2 cellular contexts compared by ENCODE assay signal in the genomic region with DNA sequence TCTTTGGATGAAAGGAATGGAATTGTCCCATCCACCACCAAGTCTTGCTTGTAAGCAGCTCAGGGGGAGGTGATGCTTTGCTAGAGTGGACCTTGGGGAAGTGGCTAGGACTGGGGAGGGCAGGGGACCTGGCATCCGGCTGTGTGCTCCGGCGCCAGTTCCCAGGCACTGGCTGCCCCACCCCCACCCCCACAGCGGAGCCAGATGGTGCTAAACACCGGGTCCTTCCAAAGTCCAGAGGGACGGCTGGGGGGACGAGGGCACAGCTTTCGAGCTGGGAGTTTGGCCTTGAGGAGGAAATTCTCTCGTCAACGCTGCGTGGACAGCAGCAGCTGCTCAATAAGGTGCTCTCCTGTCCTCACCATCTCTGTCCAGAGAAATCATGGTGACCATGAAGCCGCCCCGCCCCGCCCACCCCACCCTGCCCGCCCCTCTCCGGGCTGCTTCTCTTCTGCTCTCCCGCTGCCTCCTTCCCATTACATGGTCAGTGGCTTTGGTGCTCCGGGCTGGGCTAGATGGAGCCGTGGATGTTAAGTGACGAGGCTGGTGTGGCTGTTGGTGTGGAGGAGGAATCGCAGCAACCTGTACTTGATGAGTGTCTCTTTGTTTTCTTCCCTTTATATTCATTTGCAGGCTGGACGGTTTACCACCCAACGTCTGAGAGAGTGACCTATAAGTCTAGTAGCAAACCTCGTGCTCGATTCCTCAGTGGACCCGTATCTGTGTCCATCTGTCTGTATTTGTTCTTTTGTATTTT.
A peak's percentile ranks its signal among the peaks of the same experiment; 100 is the strongest.
TF ChIP-seq lines count a peak whose summit lies in the region.

No MANE protein-coding gene starts in this region.

TF ChIP-seq in H1, 55 proteins besides CTCF, POLR2A, EP300 and RAD21:
- TF ChIP-seq RBBP5 (IDR thresholded peaks at IDR 0.05; ENCODE audit: borderline replicate concordance, low read depth, low read length) (no peak), TBP (IDR thresholded peaks at IDR 0.05; ENCODE audit: low read depth, low read length) (no peak), PHF8 (conservative IDR thresholded peaks at IDR 0.05; ENCODE audit: low read depth, low read length) (no peak), HDAC2 (IDR thresholded peaks at IDR 0.05; ENCODE audit: borderline replicate concordance in 1 of 2, low read depth in 2 of 2, low read length in 2 of 2) (no peak), SUZ12 (IDR thresholded peaks at IDR 0.05; ENCODE audit: low read length) (no peak), SP2 (IDR thresholded peaks at IDR 0.05; ENCODE audit: low read length) (no peak), TAF7 (optimal IDR thresholded peaks at IDR 0.05; ENCODE audit: borderline replicate concordance, low read depth, low read length) (no peak), TAF1 (IDR thresholded peaks at IDR 0.05; ENCODE audit: low read depth, low read length) (no peak), GABPA (IDR thresholded peaks at IDR 0.05; ENCODE audit: borderline replicate concordance, insufficient read depth, low read length) (no peak), TCF12 (IDR thresholded peaks at IDR 0.05; ENCODE audit: low read depth, low read length) (no peak), KDM4A (IDR thresholded peaks at IDR 0.05; ENCODE audit: low read depth, low read length, severe bottlenecking) (no peak), CHD2 (IDR thresholded peaks at IDR 0.05; ENCODE audit: low read length) (no peak), BACH1 (IDR thresholded peaks at IDR 0.05; ENCODE audit: low read length) (no peak), POU5F1 (IDR thresholded peaks at IDR 0.05; ENCODE audit: low read depth, low read length) (no peak), EGR1 (IDR thresholded peaks at IDR 0.05; ENCODE audit: borderline replicate concordance, low read depth, low read length) (no peak), EZH2 (IDR thresholded peaks at IDR 0.05; ENCODE audit: low read depth, low read length, severe bottlenecking) (no peak), SIN3A (conservative IDR thresholded peaks at IDR 0.05 in 1 of 2, IDR thresholded peaks at IDR 0.05 in 1 of 2; ENCODE audit: low read depth in 1 of 2, low read length in 2 of 2) (no peak)
- TF ChIP-seq, protein P1, sequence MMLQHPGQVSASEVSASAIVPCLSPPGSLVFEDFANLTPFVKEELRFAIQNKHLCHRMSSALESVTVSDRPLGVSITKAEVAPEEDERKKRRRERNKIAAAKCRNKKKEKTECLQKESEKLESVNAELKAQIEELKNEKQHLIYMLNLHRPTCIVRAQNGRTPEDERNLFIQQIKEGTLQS (IDR thresholded peaks at IDR 0.05; ENCODE audit: insufficient read depth, low read depth, low read length) = no peak
- TF ChIP-seq, protein P2, sequence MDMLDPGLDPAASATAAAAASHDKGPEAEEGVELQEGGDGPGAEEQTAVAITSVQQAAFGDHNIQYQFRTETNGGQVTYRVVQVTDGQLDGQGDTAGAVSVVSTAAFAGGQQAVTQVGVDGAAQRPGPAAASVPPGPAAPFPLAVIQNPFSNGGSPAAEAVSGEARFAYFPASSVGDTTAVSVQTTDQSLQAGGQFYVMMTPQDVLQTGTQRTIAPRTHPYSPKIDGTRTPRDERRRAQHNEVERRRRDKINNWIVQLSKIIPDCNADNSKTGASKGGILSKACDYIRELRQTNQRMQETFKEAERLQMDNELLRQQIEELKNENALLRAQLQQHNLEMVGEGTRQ (IDR thresholded peaks at IDR 0.05; ENCODE audit: low read length) = no peak
- TF ChIP-seq, protein P3, sequence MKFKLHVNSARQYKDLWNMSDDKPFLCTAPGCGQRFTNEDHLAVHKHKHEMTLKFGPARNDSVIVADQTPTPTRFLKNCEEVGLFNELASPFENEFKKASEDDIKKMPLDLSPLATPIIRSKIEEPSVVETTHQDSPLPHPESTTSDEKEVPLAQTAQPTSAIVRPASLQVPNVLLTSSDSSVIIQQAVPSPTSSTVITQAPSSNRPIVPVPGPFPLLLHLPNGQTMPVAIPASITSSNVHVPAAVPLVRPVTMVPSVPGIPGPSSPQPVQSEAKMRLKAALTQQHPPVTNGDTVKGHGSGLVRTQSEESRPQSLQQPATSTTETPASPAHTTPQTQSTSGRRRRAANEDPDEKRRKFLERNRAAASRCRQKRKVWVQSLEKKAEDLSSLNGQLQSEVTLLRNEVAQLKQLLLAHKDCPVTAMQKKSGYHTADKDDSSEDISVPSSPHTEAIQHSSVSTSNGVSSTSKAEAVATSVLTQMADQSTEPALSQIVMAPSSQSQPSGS (IDR thresholded peaks at IDR 0.05; ENCODE audit: low read length) = no peak

TF ChIP-seq in HepG2, 621 proteins besides CTCF, POLR2A, EP300 and RAD21 (continues in another document):
- TF ChIP-seq, protein P4, sequence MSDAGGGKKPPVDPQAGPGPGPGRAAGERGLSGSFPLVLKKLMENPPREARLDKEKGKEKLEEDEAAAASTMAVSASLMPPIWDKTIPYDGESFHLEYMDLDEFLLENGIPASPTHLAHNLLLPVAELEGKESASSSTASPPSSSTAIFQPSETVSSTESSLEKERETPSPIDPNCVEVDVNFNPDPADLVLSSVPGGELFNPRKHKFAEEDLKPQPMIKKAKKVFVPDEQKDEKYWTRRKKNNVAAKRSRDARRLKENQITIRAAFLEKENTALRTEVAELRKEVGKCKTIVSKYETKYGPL (CRISPR knock-in tag; IDR thresholded peaks at IDR 0.05) = no peak
- TF ChIP-seq, protein P5, sequence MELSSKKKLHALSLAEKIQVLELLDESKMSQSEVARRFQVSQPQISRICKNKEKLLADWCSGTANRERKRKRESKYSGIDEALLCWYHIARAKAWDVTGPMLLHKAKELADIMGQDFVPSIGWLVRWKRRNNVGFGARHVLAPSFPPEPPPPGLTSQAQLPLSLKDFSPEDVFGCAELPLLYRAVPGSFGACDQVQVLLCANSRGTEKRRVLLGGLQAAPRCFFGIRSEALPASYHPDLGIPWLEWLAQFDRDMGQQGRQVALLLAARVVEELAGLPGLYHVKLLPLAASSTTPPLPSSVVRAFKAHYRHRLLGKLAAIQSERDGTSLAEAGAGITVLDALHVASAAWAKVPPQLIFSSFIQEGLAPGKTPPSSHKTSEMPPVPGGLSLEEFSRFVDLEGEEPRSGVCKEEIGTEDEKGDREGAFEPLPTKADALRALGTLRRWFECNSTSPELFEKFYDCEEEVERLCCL (CRISPR knock-in tag; IDR thresholded peaks at IDR 0.05; ENCODE audit: borderline replicate concordance) = no peak
- no peak for TF ChIP-seq BRCA1 (CRISPR knock-in tag; IDR thresholded peaks at IDR 0.05)
- TF ChIP-seq TEAD3 (CRISPR knock-in tag; optimal IDR thresholded peaks at IDR 0.05; ENCODE audit: borderline replicate concordance) = peak; percentile 44
- TF ChIP-seq ELF3 (CRISPR knock-in tag; IDR thresholded peaks at IDR 0.05) = peak; percentile 76
- no peak for TF ChIP-seq ZNF335 (CRISPR knock-in tag; IDR thresholded peaks at IDR 0.05)
- TF ChIP-seq ZNF547 (CRISPR knock-in tag; IDR thresholded peaks at IDR 0.05) = no peak
- no peak for TF ChIP-seq ZMAT3 (CRISPR knock-in tag; conservative IDR thresholded peaks at IDR 0.05)
- TF ChIP-seq, protein P6, sequence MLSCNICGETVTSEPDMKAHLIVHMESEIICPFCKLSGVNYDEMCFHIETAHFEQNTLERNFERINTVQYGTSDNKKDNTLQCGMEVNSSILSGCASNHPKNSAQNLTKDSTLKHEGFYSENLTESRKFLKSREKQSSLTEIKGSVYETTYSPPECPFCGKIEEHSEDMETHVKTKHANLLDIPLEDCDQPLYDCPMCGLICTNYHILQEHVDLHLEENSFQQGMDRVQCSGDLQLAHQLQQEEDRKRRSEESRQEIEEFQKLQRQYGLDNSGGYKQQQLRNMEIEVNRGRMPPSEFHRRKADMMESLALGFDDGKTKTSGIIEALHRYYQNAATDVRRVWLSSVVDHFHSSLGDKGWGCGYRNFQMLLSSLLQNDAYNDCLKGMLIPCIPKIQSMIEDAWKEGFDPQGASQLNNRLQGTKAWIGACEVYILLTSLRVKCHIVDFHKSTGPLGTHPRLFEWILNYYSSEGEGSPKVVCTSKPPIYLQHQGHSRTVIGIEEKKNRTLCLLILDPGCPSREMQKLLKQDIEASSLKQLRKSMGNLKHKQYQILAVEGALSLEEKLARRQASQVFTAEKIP (CRISPR knock-in tag; IDR thresholded peaks at IDR 0.05; ENCODE audit: borderline replicate concordance) = no peak
- peak; percentile 37; the same call in 1 of the 3 replicates for TF ChIP-seq MXI1 (IDR thresholded peaks at IDR 0.05; ENCODE audit: borderline replicate concordance, low read depth, low read length)
- no peak for TF ChIP-seq EZH2 (conservative IDR thresholded peaks at IDR 0.05; ENCODE audit: low read depth, low read length)
- TF ChIP-seq, protein P7, sequence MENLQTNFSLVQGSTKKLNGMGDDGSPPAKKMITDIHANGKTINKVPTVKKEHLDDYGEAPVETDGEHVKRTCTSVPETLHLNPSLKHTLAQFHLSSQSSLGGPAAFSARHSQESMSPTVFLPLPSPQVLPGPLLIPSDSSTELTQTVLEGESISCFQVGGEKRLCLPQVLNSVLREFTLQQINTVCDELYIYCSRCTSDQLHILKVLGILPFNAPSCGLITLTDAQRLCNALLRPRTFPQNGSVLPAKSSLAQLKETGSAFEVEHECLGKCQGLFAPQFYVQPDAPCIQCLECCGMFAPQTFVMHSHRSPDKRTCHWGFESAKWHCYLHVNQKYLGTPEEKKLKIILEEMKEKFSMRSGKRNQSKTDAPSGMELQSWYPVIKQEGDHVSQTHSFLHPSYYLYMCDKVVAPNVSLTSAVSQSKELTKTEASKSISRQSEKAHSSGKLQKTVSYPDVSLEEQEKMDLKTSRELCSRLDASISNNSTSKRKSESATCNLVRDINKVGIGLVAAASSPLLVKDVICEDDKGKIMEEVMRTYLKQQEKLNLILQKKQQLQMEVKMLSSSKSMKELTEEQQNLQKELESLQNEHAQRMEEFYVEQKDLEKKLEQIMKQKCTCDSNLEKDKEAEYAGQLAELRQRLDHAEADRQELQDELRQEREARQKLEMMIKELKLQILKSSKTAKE (CRISPR knock-in tag; IDR thresholded peaks at IDR 0.05; ENCODE audit: borderline replicate concordance) = peak; percentile 79; the same call in 1 of the 2 replicates
- no peak for TF ChIP-seq RAD51 (IDR thresholded peaks at IDR 0.05; ENCODE audit: borderline replicate concordance)
- no peak for TF ChIP-seq RBM39 (IDR thresholded peaks at IDR 0.05; ENCODE audit: low read depth, low read length, poor library complexity, severe bottlenecking)
- TF ChIP-seq, protein P8, sequence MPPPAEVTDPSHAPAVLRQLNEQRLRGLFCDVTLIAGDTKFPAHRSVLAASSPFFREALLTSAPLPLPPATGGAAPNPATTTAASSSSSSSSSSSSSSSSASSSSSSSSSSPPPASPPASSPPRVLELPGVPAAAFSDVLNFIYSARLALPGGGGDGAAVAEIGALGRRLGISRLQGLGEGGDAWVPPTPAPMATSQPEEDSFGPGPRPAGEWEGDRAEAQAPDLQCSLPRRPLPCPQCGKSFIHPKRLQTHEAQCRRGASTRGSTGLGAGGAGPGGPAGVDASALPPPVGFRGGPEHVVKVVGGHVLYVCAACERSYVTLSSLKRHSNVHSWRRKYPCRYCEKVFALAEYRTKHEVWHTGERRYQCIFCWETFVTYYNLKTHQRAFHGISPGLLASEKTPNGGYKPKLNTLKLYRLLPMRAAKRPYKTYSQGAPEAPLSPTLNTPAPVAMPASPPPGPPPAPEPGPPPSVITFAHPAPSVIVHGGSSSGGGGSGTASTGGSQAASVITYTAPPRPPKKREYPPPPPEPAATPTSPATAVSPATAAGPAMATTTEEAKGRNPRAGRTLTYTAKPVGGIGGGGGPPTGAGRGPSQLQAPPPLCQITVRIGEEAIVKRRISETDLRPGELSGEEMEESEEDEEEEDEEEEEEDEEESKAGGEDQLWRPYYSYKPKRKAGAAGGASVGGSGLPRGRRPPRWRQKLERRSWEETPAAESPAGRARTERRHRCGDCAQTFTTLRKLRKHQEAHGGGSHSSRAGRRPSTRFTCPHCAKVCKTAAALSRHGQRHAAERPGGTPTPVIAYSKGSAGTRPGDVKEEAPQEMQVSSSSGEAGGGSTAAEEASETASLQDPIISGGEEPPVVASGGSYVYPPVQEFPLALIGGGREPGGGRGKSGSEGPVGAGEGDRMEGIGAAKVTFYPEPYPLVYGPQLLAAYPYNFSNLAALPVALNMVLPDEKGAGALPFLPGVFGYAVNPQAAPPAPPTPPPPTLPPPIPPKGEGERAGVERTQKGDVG (CRISPR knock-in tag; IDR thresholded peaks at IDR 0.05; ENCODE audit: borderline replicate concordance) = no peak
- no peak for TF ChIP-seq FOXP1 (IDR thresholded peaks at IDR 0.05)
- peak; percentile 72 for TF ChIP-seq FOXP1 (CRISPR knock-in tag; IDR thresholded peaks at IDR 0.05)
- TF ChIP-seq, protein P9, sequence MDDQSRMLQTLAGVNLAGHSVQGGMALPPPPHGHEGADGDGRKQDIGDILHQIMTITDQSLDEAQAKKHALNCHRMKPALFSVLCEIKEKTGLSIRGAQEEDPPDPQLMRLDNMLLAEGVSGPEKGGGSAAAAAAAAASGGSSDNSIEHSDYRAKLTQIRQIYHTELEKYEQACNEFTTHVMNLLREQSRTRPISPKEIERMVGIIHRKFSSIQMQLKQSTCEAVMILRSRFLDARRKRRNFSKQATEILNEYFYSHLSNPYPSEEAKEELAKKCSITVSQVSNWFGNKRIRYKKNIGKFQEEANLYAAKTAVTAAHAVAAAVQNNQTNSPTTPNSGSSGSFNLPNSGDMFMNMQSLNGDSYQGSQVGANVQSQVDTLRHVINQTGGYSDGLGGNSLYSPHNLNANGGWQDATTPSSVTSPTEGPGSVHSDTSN (CRISPR knock-in tag; IDR thresholded peaks at IDR 0.05; ENCODE audit: borderline replicate concordance) = no peak
- TF ChIP-seq, protein P10, sequence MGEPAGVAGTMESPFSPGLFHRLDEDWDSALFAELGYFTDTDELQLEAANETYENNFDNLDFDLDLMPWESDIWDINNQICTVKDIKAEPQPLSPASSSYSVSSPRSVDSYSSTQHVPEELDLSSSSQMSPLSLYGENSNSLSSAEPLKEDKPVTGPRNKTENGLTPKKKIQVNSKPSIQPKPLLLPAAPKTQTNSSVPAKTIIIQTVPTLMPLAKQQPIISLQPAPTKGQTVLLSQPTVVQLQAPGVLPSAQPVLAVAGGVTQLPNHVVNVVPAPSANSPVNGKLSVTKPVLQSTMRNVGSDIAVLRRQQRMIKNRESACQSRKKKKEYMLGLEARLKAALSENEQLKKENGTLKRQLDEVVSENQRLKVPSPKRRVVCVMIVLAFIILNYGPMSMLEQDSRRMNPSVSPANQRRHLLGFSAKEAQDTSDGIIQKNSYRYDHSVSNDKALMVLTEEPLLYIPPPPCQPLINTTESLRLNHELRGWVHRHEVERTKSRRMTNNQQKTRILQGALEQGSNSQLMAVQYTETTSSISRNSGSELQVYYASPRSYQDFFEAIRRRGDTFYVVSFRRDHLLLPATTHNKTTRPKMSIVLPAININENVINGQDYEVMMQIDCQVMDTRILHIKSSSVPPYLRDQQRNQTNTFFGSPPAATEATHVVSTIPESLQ (CRISPR knock-in tag; conservative IDR thresholded peaks at IDR 0.05) = no peak
- TF ChIP-seq JUNB (CRISPR knock-in tag; IDR thresholded peaks at IDR 0.05; ENCODE audit: borderline replicate concordance) = no peak
- TF ChIP-seq ZNF383 (CRISPR knock-in tag; IDR thresholded peaks at IDR 0.05; ENCODE audit: borderline replicate concordance) = 0 out of 2 replicates have a peak, but pooled peaks have one; percentile 37
- TF ChIP-seq FOXJ3 (CRISPR knock-in tag; IDR thresholded peaks at IDR 0.05; ENCODE audit: borderline replicate concordance) = no peak; the same call in 1 of the 2 replicates
- TF ChIP-seq HMG20A (CRISPR knock-in tag; IDR thresholded peaks at IDR 0.05; ENCODE audit: borderline replicate concordance) = peak; percentile 50; the same call in 1 of the 2 replicates
- no peak for TF ChIP-seq SRSF9 (IDR thresholded peaks at IDR 0.05; ENCODE audit: borderline replicate concordance, insufficient read depth, low read depth, low read length, poor library complexity, severe bottlenecking)
- TF ChIP-seq ZNF329 (CRISPR knock-in tag; IDR thresholded peaks at IDR 0.05; ENCODE audit: low read depth) = no peak
- TF ChIP-seq FIP1L1 (IDR thresholded peaks at IDR 0.05; ENCODE audit: borderline replicate concordance, insufficient read depth, low read depth, low read length) = no peak
